In genomic region chr15:59276225-59277178, GRCh38 we compare ENCODE assay signal across 17 cellular contexts.
DNase-seq lines count a peak whose midpoint lies in the region; ATAC-seq and TF ChIP-seq lines count a peak whose summit lies in the region.
"Had no signal": no experiment of that assay in that cellular context is flagged by ENCODE, and none has a peak within 500 bp of the region (broad histone marks: within the 10 kb centered on the region; RNA-seq: fewer than 3 reads in every experiment).

No MANE protein-coding gene starts in this region.

- ATAC-seq in activated CD8-positive, alpha-beta T cell treated with anti-CD3 and anti-CD28 coated beads, Interleukin-2, amount 10 ng/mL, durations not matched to agents 7 days and 5 days, result no peak
- no peak for ATAC-seq in activated CD8-positive, alpha-beta T cell treated with anti-CD3 and anti-CD28 coated beads for 36 hours
- ATAC-seq in left colon (peak; percentile 87), GM19452 (IDR thresholded peaks at IDR 0.05; ENCODE audit: unreplicated experiment) (no peak)
- ATAC-seq: psoas muscle had no signal

- POLR2A ChIA-PET in activated CD8-positive, alpha-beta T cell treated with anti-CD3 and anti-CD28 coated beads, Interleukin-2, amount 10 ng/mL, durations not matched to agents 7 days and 5 days (lab: Charles Lee), result no interaction called here
- POLR2A ChIA-PET in activated CD8-positive, alpha-beta T cell treated with anti-CD3 and anti-CD28 coated beads for 36 hours (lab: Charles Lee), result no interaction called here

- peaks cover 2% of the 10 kb centered on the region for H3K27me3 Mint-ChIP-seq in activated CD8-positive, alpha-beta T cell treated with anti-CD3 and anti-CD28 coated beads, Interleukin-2, amount 10 ng/mL, durations not matched to agents 7 days and 5 days (ENCODE audit: low read depth)
- H3K27me3 Mint-ChIP-seq in activated CD8-positive, alpha-beta T cell treated with anti-CD3 and anti-CD28 coated beads for 36 hours, result peaks cover 6% of the 10 kb centered on the region

- intact Hi-C loops in activated CD8-positive, alpha-beta T cell treated with anti-CD3 and anti-CD28 coated beads for 36 hours (cut with micrococcal nuclease), result no loop called here
- intact Hi-C loops in left colon (cut with DNase I, micrococcal nuclease), result no loop called here

- peak overlapping the region; percentile 20 for H3K27ac Mint-ChIP-seq in activated CD8-positive, alpha-beta T cell treated with anti-CD3 and anti-CD28 coated beads, Interleukin-2, amount 10 ng/mL, durations not matched to agents 7 days and 5 days
- H3K27ac Mint-ChIP-seq in activated CD8-positive, alpha-beta T cell treated with anti-CD3 and anti-CD28 coated beads for 36 hours, result no peak overlapping the region
- H3K27ac Mint-ChIP-seq: nephron progenitor cell; T-helper 2 cell treated with Interferon-gamma antibody and Interleukin-4, amounts not matched to agents 5 μg/mL and 100 μg/mL, for 36 hours had no signal

- TF ChIP-seq CTCF in activated CD8-positive, alpha-beta T cell treated with anti-CD3 and anti-CD28 coated beads for 36 hours (IDR thresholded peaks at IDR 0.05), result no peak

- H3K4me1 Mint-ChIP-seq in activated CD8-positive, alpha-beta T cell treated with anti-CD3 and anti-CD28 coated beads, Interleukin-2, amount 10 ng/mL, durations not matched to agents 7 days and 5 days (ENCODE audit: low read depth), result peaks cover 71% of the 10 kb centered on the region
- peaks cover 17% of the 10 kb centered on the region for H3K4me1 Mint-ChIP-seq in activated CD8-positive, alpha-beta T cell treated with anti-CD3 and anti-CD28 coated beads for 36 hours (ENCODE audit: low read depth)
- H3K4me1 Mint-ChIP-seq: nephron progenitor cell had no signal

- no peak overlapping the region for H3K4me3 Mint-ChIP-seq in activated CD8-positive, alpha-beta T cell treated with anti-CD3 and anti-CD28 coated beads, Interleukin-2, amount 10 ng/mL, durations not matched to agents 7 days and 5 days
- no peak overlapping the region for H3K4me3 Mint-ChIP-seq in activated CD8-positive, alpha-beta T cell treated with anti-CD3 and anti-CD28 coated beads for 36 hours
- H3K4me3 Mint-ChIP-seq: nephron progenitor cell; T-helper 2 cell treated with Interferon-gamma antibody and Interleukin-4, amounts not matched to agents 5 μg/mL and 100 μg/mL, for 36 hours had no signal

- CTCF ChIA-PET in activated CD8-positive, alpha-beta T cell treated with anti-CD3 and anti-CD28 coated beads, Interleukin-2, amount 10 ng/mL, durations not matched to agents 7 days and 5 days (lab: Charles Lee), result no interaction called here
- CTCF ChIA-PET in activated CD8-positive, alpha-beta T cell treated with anti-CD3 and anti-CD28 coated beads for 36 hours (lab: Charles Lee), result no interaction called here

- no peak for DNase-seq in activated CD8-positive, alpha-beta T cell treated with anti-CD3 and anti-CD28 coated beads, Interleukin-2, amount 10 ng/mL, durations not matched to agents 7 days and 5 days
- no peak for DNase-seq in activated CD8-positive, alpha-beta T cell treated with anti-CD3 and anti-CD28 coated beads for 36 hours
- DNase-seq in SW480 (ENCODE audit: low spot score) (peak; percentile 93), left colon (peak; percentile 78 to 84), SHP77 (lab: John Stamatoyannopoulos, UW) (no peak), T1000 (lab: John Stamatoyannopoulos, UW) (no peak)
- DNase-seq in central memory CD4-positive, alpha-beta T cell, result no peak
- DNase-seq: activated CD8-positive, alpha-beta memory T cell treated with anti-CD3 and anti-CD28 coated beads, Interleukin-2, amount 50 U/mL, for 4 hours; activated naive CD4-positive, alpha-beta T cell treated with Interleukin-2 at 50 U/mL for 16 hours; DMS79 treated with DMSO at 0.1 percent for 48 hours; NCI-H1436; NCI-H345; nephron progenitor cell; psoas muscle; SJCRH30 had no signal

- no peaks in the 10 kb centered on the region for H3K9me3 Mint-ChIP-seq in activated CD8-positive, alpha-beta T cell treated with anti-CD3 and anti-CD28 coated beads, Interleukin-2, amount 10 ng/mL, durations not matched to agents 7 days and 5 days (ENCODE audit: insufficient read depth)
- H3K9me3 Mint-ChIP-seq in activated CD8-positive, alpha-beta T cell treated with anti-CD3 and anti-CD28 coated beads for 36 hours, result no peaks in the 10 kb centered on the region
- H3K9me3 Mint-ChIP-seq: nephron progenitor cell; T-helper 2 cell treated with Interferon-gamma antibody and Interleukin-4, amounts not matched to agents 5 μg/mL and 100 μg/mL, for 36 hours had no signal

- peaks cover 29% of the 10 kb centered on the region for H3K36me3 Mint-ChIP-seq in activated CD8-positive, alpha-beta T cell treated with anti-CD3 and anti-CD28 coated beads, Interleukin-2, amount 10 ng/mL, durations not matched to agents 7 days and 5 days (ENCODE audit: low read depth)
- H3K36me3 Mint-ChIP-seq in activated CD8-positive, alpha-beta T cell treated with anti-CD3 and anti-CD28 coated beads for 36 hours (ENCODE audit: low read depth), result no peaks in the 10 kb centered on the region

Comparison
In these comparisons a context has a peak if more than half of its experiments do, and no peak if none do; other contexts are left out.
1. DNase-seq: peak in SW480 (single experiment) and left colon (2 of 2); none in activated CD8-positive, alpha-beta T cell treated with anti-CD3 and anti-CD28 coated beads, Interleukin-2, amount 10 ng/mL, durations not matched to agents 7 days and 5 days (single experiment), activated CD8-positive, alpha-beta T cell treated with anti-CD3 and anti-CD28 coated beads for 36 hours (single experiment), SHP77 (0 of 2), central memory CD4-positive, alpha-beta T cell (single experiment) and T1000 (single experiment).